In genomic region chr10:97425964-97426775, GRCh38 we compare ENCODE assay signal across 8 cellular contexts. TPM values are rescaled to one million over a fixed set of nuclear protein-coding genes. Genes with fewer than 3 reads are reported as not detected.
A peak's percentile ranks its signal among the peaks of the same experiment; 100 is the strongest.
DNase-seq lines count a peak whose midpoint lies in the region; ATAC-seq lines count a peak whose summit lies in the region.

Gene PGAM1 (plus strand): TSS chr10:97426191. CDS start chr10:97426308, 117 bp downstream.

- peak within 1 kb of the TSS; percentile 76 for H3K4me2 ChIP-seq in mesendoderm (ENCODE audit: low read length)

- H3K9me3 Mint-ChIP-seq in effector memory CD8-positive, alpha-beta T cell = no peaks in the 10 kb centered on the region

- no peaks in the 10 kb centered on the region for H3K27me3 ChIP-seq in mesendoderm (ENCODE audit: insufficient read depth, low read length, poor library complexity)

- H2BK5ac ChIP-seq in mesendoderm (ENCODE audit: low read length) = peak within 1 kb of the TSS; percentile 87

- peak; percentile 82 for ATAC-seq in GM21360 (IDR thresholded peaks at IDR 0.05; ENCODE audit: unreplicated experiment)
- ATAC-seq in effector memory CD8-positive, alpha-beta T cell (replicated peaks) = peak; percentile 85

- peaks cover 5% of the 10 kb centered on the region for H3K4me1 ChIP-seq in mesendoderm (ENCODE audit: control insufficient read depth, low read depth, low read length)

- peak within 1 kb of the TSS; percentile 77 for H4K8ac ChIP-seq in mesendoderm (ENCODE audit: low read depth, low read length)

- peak within 1 kb of the TSS; percentile 98 for H3K18ac ChIP-seq in mesendoderm (ENCODE audit: low read length)

- peaks cover 9% of the 10 kb centered on the region for H3K36me3 ChIP-seq in mesendoderm (ENCODE audit: control insufficient read depth, insufficient read depth, low read length)

- peaks cover 34% of the 10 kb centered on the region for H3K79me2 ChIP-seq in mesendoderm (ENCODE audit: control insufficient read depth, insufficient read depth, low read length)

- H3K23ac ChIP-seq in mesendoderm (ENCODE audit: low read length) = peak within 1 kb of the TSS; percentile 98

- H3K27ac ChIP-seq in mesendoderm (ENCODE audit: low read depth, low read length) = peak within 1 kb of the TSS; percentile 94

- peak; percentile 75 for DNase-seq in COR-L47 (lab: John Stamatoyannopoulos, UW)
- DNase-seq in HT1080 (ENCODE audit: low read depth) = peak; percentile 97
- peak; percentile 95 to 97 for DNase-seq in NOMO-1 (lab: John Stamatoyannopoulos, UW; ENCODE audit: unreplicated experiment in 2 of 2)
- DNase-seq in activated CD8-positive, alpha-beta memory T cell treated with anti-CD3 and anti-CD28 coated beads for 4 hours (ENCODE audit: low read depth in 2 of 2) = peak; percentile 90 to 91
- peak; percentile 89 to 95 (median 91) for DNase-seq in effector memory CD8-positive, alpha-beta T cell
- DNase-seq in mesendoderm = peak; percentile 97
- DNase-seq in stimulated activated CD8-positive, alpha-beta memory T cell treated with anti-CD3 and anti-CD28 coated beads, Interleukin-15, amount 100 ng/mL, for 1 hour (ENCODE audit: low read depth) = peak; percentile 81

- H3K9ac ChIP-seq in mesendoderm (ENCODE audit: low read length) = peak within 1 kb of the TSS; percentile 92

- H3K4ac ChIP-seq in mesendoderm (ENCODE audit: low read depth, low read length) = peak within 1 kb of the TSS; percentile 99

- peak within 1 kb of the TSS; percentile 93 to 98 for H3K27ac Mint-ChIP-seq in effector memory CD8-positive, alpha-beta T cell

- peak within 1 kb of the TSS; percentile 37 for H2BK120ac ChIP-seq in mesendoderm (ENCODE audit: low read depth, low read length)

- peaks cover 2% of the 10 kb centered on the region for H3K79me1 ChIP-seq in mesendoderm (ENCODE audit: low read length)

- H3K36me3 Mint-ChIP-seq in effector memory CD8-positive, alpha-beta T cell (ENCODE audit: insufficient read depth) = peaks cover 45% of the 10 kb centered on the region

- H3K27me3 Mint-ChIP-seq in effector memory CD8-positive, alpha-beta T cell = no peaks in the 10 kb centered on the region

- H2BK15ac ChIP-seq in mesendoderm (replicated peaks; ENCODE audit: low read depth) = no peak within 1 kb of the TSS

- H3K4me1 Mint-ChIP-seq in effector memory CD8-positive, alpha-beta T cell (ENCODE audit: low read depth in 2 of 2) = peaks cover 27 to 28% of the 10 kb centered on the region in 2 donors

- H4K5ac ChIP-seq in mesendoderm (ENCODE audit: low read length) = no peak within 1 kb of the TSS

- no CpG with 5 or more reads among the region's 90 CpGs for WGBS in mesendoderm (ENCODE audit: extremely low coverage, insufficient coverage, low lambda C conversion rate)

- H3K4me3 Mint-ChIP-seq in effector memory CD8-positive, alpha-beta T cell = peak within 1 kb of the TSS; percentile 87 to 93

- peak within 1 kb of the TSS; percentile 92 for H2AK5ac ChIP-seq in mesendoderm (ENCODE audit: low read length)

- H3K56ac ChIP-seq in mesendoderm (ENCODE audit: low read length) = peak within 1 kb of the TSS; percentile 94

- peak within 1 kb of the TSS; percentile 100 for H3K4me3 ChIP-seq in mesendoderm (ENCODE audit: low read length)

RNA-seq across cellular contexts. Expression of gene PGAM1, which starts in this region (rescaled TPM):
- total RNA-seq in HT1080 (2014; rRNA removed; shearing (Covaris generic)) = 1,002 and 1,071 TPM in 2 replicates
- 1,049 and 1,085 TPM in 2 replicates for polyA plus RNA-seq in HT1080 (2015; cell fraction: cytosol; rRNA removed)
- polyA plus RNA-seq in HT1080 (2015; cell fraction: nucleus; rRNA removed) = 613 and 709 TPM in 2 replicates
- polyA plus RNA-seq in mesendoderm (2013, experiment 1 of 2) = 582 TPM
- polyA plus RNA-seq in mesendoderm (2013, experiment 2 of 2) = 593 TPM

Comparison
In these comparisons a context has a peak if more than half of its experiments do, and no peak if none do; other contexts are left out.
1. Peak in every context shown above with its lines: DNase-seq, ATAC-seq, H3K4me3 ChIP-seq and H3K27ac ChIP-seq.